In the genomic region with DNA sequence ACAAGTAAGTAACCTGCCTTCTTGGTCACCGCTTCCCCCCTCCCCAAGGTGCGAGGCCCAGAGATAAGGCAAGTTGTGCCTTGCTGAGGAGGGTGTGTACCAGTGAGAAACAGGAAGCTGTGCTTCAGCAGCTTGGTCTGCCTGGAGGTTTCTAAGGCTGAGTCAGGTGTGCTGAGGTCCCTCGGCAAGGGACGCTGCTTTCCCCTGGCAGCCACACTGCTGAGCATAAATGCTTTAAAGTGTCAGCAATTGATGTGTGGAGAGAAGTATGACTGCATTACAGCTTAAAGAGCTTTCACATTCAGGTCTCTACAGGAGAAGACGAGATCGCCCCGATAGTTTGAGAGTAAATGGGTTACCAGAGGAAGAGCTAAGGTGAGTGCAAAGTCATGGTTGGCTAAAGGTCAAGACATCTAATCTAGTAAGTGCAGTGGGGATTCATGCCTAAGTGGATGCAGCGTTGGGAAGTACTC, we compare ENCODE assay signal across 8 cellular contexts.
A peak's percentile ranks its signal among the peaks of the same experiment; 100 is the strongest.
DNase-seq lines count a peak whose midpoint lies in the region; ATAC-seq and TF ChIP-seq lines count a peak whose summit lies in the region.

No MANE protein-coding gene starts in this region.

- no peak overlapping the region for H3K4me3 ChIP-seq in Caco-2 (ENCODE audit: low read depth, low read length)

- intact Hi-C loops in Caco-2 (cut with micrococcal nuclease; ENCODE audit: unreplicated experiment): no loop called here

- DNase-seq in Caco-2 (no peak), immature natural killer cell (peak; percentile 56 to 66 (median 65)), midbrain (lab: John Stamatoyannopoulos, UW) (no peak)
- peak in 3 of 4 experiments; percentile 14 to 63 (median 49) for DNase-seq in activated naive CD4-positive, alpha-beta T cell (lab: John Stamatoyannopoulos, UW)
- peak; percentile 55 to 80 for DNase-seq in stimulated activated CD4-positive, alpha-beta T cell treated with anti-CD3 and anti-CD28 coated beads, Interleukin-4, amount 100 ng/mL, for 4 hours

- H3K27me3 ChIP-seq in Caco-2 (replicated peaks; ENCODE audit: control insufficient read depth, insufficient read depth, low read length): no peaks in the 10 kb centered on the region

- H3K9me3 Mint-ChIP-seq in Caco-2 (ENCODE audit: unreplicated experiment) (no peaks in the 10 kb centered on the region), immature natural killer cell (no peaks in the 10 kb centered on the region)

- H3K27ac Mint-ChIP-seq in Caco-2 (ENCODE audit: unreplicated experiment): no peak overlapping the region
- H3K27ac Mint-ChIP-seq in immature natural killer cell: peak overlapping the region; percentile 90 to 96 (median 92)

- BruUV-seq in Caco-2 (replicated peaks; lab: Mats Ljungman, UMichigan): no TSS peak

- H3K36me3 ChIP-seq in Caco-2 (ENCODE audit: control insufficient read depth, insufficient read depth, low read length): no peaks in the 10 kb centered on the region

- peak; percentile 46; the same call in 1 of the 2 replicates for TF ChIP-seq POLR2A in Raji (IDR thresholded peaks at IDR 0.05; ENCODE audit: insufficient read depth, low read depth, low read length)

- no peak for TF ChIP-seq CTCF in Caco-2 (IDR thresholded peaks at IDR 0.05; ENCODE audit: insufficient read depth in 1 of 2, low read depth in 1 of 2, low read length in 1 of 2, severe bottlenecking in 1 of 2, unreplicated experiment in 1 of 2)

- ATAC-seq in GM19468 (IDR thresholded peaks at IDR 0.05; ENCODE audit: extremely low read depth, unreplicated experiment) (peak; percentile 96), HG03558 (IDR thresholded peaks at IDR 0.05; ENCODE audit: extremely low read depth, unreplicated experiment) (peak; percentile 100)

- peak overlapping the region; percentile 15 for H3K4me3 Mint-ChIP-seq in Caco-2 (ENCODE audit: unreplicated experiment)
- peak overlapping the region; percentile 86 to 91 (median 91) for H3K4me3 Mint-ChIP-seq in immature natural killer cell

- peaks cover 27% of the 10 kb centered on the region for H3K4me1 Mint-ChIP-seq in Caco-2 (ENCODE audit: low read depth, unreplicated experiment)
- peaks cover 41 to 67% of the 10 kb centered on the region in 2 donors for H3K4me1 Mint-ChIP-seq in immature natural killer cell

- H3K4me1 ChIP-seq in Caco-2: peaks cover 21% of the 10 kb centered on the region

- H3K36me3 Mint-ChIP-seq in Caco-2 (ENCODE audit: insufficient read depth, unreplicated experiment) (peaks cover 12% of the 10 kb centered on the region), immature natural killer cell (no peaks in the 10 kb centered on the region)

- no peaks in the 10 kb centered on the region for H3K9me3 ChIP-seq in Caco-2

- H3K27me3 Mint-ChIP-seq in Caco-2 (ENCODE audit: insufficient read depth, unreplicated experiment): no peaks in the 10 kb centered on the region
- peaks cover 0 to 3% (median 0%) of the 10 kb centered on the region in 3 donors for H3K27me3 Mint-ChIP-seq in immature natural killer cell (ENCODE audit: low read depth in 3 of 3)

- CTCF ChIA-PET in Caco-2 (lab: Charles Lee): interaction anchor here (1.2 kb wide), 1 partner anchor 15 kb away, joined by 5 read pairs; no protein-coding TSS in a partner anchor

- POLR2A ChIA-PET in Caco-2 (lab: Charles Lee): no interaction called here

Comparison
In these comparisons a context has a peak if more than half of its experiments do, and no peak if none do; other contexts are left out.
1. DNase-seq: peak in activated naive CD4-positive, alpha-beta T cell (3 of 4), immature natural killer cell (3 of 3) and stimulated activated CD4-positive, alpha-beta T cell treated with anti-CD3 and anti-CD28 coated beads, Interleukin-4, amount 100 ng/mL, for 4 hours (2 of 2); none in Caco-2 (0 of 2) and midbrain (single experiment).